In the genomic region with DNA sequence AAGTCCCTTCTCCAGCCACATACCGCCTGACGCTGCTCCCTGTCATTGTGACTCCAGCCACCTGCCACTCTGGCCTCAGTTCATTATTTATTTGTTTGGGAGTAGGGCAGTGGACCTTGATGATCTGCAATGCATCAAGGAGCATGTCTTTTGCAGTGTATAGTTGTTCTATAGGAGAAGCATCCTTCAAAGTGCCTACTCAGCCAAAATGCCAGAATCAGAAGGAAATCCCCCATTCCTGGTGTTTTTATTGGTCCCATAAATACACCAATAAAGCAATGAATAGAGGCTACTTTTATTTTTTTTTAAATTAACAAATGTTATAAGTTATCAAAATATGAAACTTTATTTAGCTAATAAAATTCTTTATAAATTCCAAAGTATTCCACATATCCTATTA, we compare ENCODE assay signal across 29 cellular contexts.
"Had no signal": no experiment of that assay in that cellular context is flagged by ENCODE, and none has a peak within 500 bp of the region (broad histone marks: within the 10 kb centered on the region; RNA-seq: fewer than 3 reads in every experiment).

No MANE protein-coding gene starts in this region.

- H3K27ac ChIP-seq: stomach, suprapubic skin, testis, thoracic aorta, thyroid gland, tibial artery, tibial nerve, transverse colon, upper lobe of left lung, upper lobe of right lung, uterus, vagina had no signal

- H3K27ac Mint-ChIP-seq: stimulated activated effector memory CD8-positive, alpha-beta T cell treated with anti-CD3 and anti-CD28 coated beads, Interleukin-12 subunit alpha, Interleukin-12 subunit beta, amount 100 ng/mL, for 72 hours; stimulated activated memory B cell treated with anti-CD40 and anti-IgM and Interleukin-4, amounts not matched to agents 10 μg/mL and 1 μg/mL and 100 μg/mL, for 72 hours; stimulated activated naive B cell treated with anti-CD40 and anti-IgM and Interleukin-4, amounts not matched to agents 10 μg/mL and 1 μg/mL and 100 μg/mL, for 72 hours; stimulated activated naive CD8-positive, alpha-beta T cell treated with anti-CD3 and anti-CD28 coated beads, Interleukin-15, amount 100 ng/mL, for 72 hours; stimulated activated naive CD8-positive, alpha-beta T cell treated with anti-CD3 and anti-CD28 coated beads, Interleukin-15, Interleukin-2, amounts not matched to agents 100 ng/mL and 50 ng/mL, for 24 hours; type B pancreatic cell had no signal

- H3K4me1 Mint-ChIP-seq: stimulated activated effector memory CD8-positive, alpha-beta T cell treated with anti-CD3 and anti-CD28 coated beads, Interleukin-12 subunit alpha, Interleukin-12 subunit beta, amount 100 ng/mL, for 72 hours; stimulated activated memory B cell treated with anti-CD40 and anti-IgM and Interleukin-4, amounts not matched to agents 10 μg/mL and 1 μg/mL and 100 μg/mL, for 72 hours; stimulated activated naive CD8-positive, alpha-beta T cell treated with anti-CD3 and anti-CD28 coated beads, Interleukin-15, amount 100 ng/mL, for 72 hours had no signal

- H3K4me3 ChIP-seq: stomach, suprapubic skin, testis, thoracic aorta, thyroid gland, tibial artery, tibial nerve, transverse colon, upper lobe of left lung, upper lobe of right lung, uterus, vagina had no signal

- H3K27me3 Mint-ChIP-seq: stimulated activated memory B cell treated with anti-CD40 and anti-IgM and Interleukin-4, amounts not matched to agents 10 μg/mL and 1 μg/mL and 100 μg/mL, for 72 hours; type B pancreatic cell had no signal

- H3K4me3 Mint-ChIP-seq: stimulated activated effector memory CD8-positive, alpha-beta T cell treated with anti-CD3 and anti-CD28 coated beads, Interleukin-12 subunit alpha, Interleukin-12 subunit beta, amount 100 ng/mL, for 72 hours; stimulated activated memory B cell treated with anti-CD40 and anti-IgM and Interleukin-4, amounts not matched to agents 10 μg/mL and 1 μg/mL and 100 μg/mL, for 72 hours; stimulated activated naive B cell treated with anti-CD40 and anti-IgM and Interleukin-4, amounts not matched to agents 10 μg/mL and 1 μg/mL and 100 μg/mL, for 72 hours; stimulated activated naive CD8-positive, alpha-beta T cell treated with anti-CD3 and anti-CD28 coated beads, Interleukin-15, amount 100 ng/mL, for 72 hours; stimulated activated naive CD8-positive, alpha-beta T cell treated with anti-CD3 and anti-CD28 coated beads, Interleukin-15, Interleukin-2, amounts not matched to agents 100 ng/mL and 50 ng/mL, for 24 hours; type B pancreatic cell had no signal

- FAIRE-seq: urothelium cell line had no signal

- ATAC-seq: stimulated activated memory B cell treated with anti-CD40 and anti-IgM and Interleukin-4, amounts not matched to agents 10 μg/mL and 1 μg/mL and 100 μg/mL, for 72 hours; stimulated activated naive B cell treated with anti-CD40 and anti-IgM and Interleukin-4, amounts not matched to agents 10 μg/mL and 1 μg/mL and 100 μg/mL, for 72 hours; stimulated activated naive CD8-positive, alpha-beta T cell treated with anti-CD3 and anti-CD28 coated beads, Interleukin-15, amount 100 ng/mL, for 72 hours; stimulated activated naive CD8-positive, alpha-beta T cell treated with anti-CD3 and anti-CD28 coated beads, Interleukin-15, Interleukin-2, amounts not matched to agents 100 U/mL and 50 U/mL, for 24 hours; upper lobe of right lung had no signal

- H3K9me3 Mint-ChIP-seq: stimulated activated effector memory CD8-positive, alpha-beta T cell treated with anti-CD3 and anti-CD28 coated beads, Interleukin-12 subunit alpha, Interleukin-12 subunit beta, amount 100 ng/mL, for 72 hours; stimulated activated naive CD8-positive, alpha-beta T cell treated with anti-CD3 and anti-CD28 coated beads, Interleukin-15, amount 100 ng/mL, for 72 hours had no signal

- H3K9me3 ChIP-seq: suprapubic skin, testis, thoracic aorta, thyroid gland, transverse colon, upper lobe of left lung, upper lobe of right lung, uterus, vagina had no signal

- H3K36me3 ChIP-seq: stomach, suprapubic skin, thoracic aorta, thyroid gland, tibial artery, tibial nerve, transverse colon, upper lobe of left lung, upper lobe of right lung, uterus, vagina had no signal

- DNase-seq: stimulated activated CD4-positive, alpha-beta T cell treated with anti-CD3 and anti-CD28 coated beads, Interleukin-2, amount 100 ng/mL, for 48 hours; stimulated activated CD4-positive, alpha-beta T cell treated with anti-CD3 and anti-CD28 coated beads, Interleukin-4, amount 100 ng/mL, for 1 hour; stimulated activated CD4-positive, alpha-beta T cell treated with anti-CD3 and anti-CD28 coated beads, Interleukin-4, amount 100 ng/mL, for 24 hours; stimulated activated CD4-positive, alpha-beta T cell treated with anti-CD3 and anti-CD28 coated beads, Interleukin-4, amount 100 ng/mL, for 4 hours; stimulated activated CD8-positive, alpha-beta memory T cell treated with anti-CD3 and anti-CD28 coated beads, Interleukin-4, amount 100 ng/mL, for 48 hours; stimulated activated naive B cell treated with anti-CD40 and anti-IgM and Interleukin-4, amounts not matched to agents 10 μg/mL and 1 μg/mL and 100 μg/mL, for 72 hours; stimulated activated naive CD4-positive, alpha-beta T cell; stimulated activated naive CD4-positive, alpha-beta T cell treated with Interleukin-2 at 50 U/mL for 16 hours; stimulated activated naive CD8-positive, alpha-beta T cell treated with anti-CD3 and anti-CD28 coated beads, Interleukin-15, amount 100 ng/mL, for 72 hours; stimulated activated naive CD8-positive, alpha-beta T cell treated with anti-CD3 and anti-CD28 coated beads, Interleukin-15, Interleukin-2, amounts not matched to agents 100 U/mL and 50 U/mL, for 24 hours; stomach; substantia nigra; testis; thyroid gland; tibial artery; transverse colon; trophoblast cell; upper lobe of left lung; upper lobe of right lung; uterus had no signal

- H3K4me1 ChIP-seq: stomach, suprapubic skin, testis, tibial artery, tibial nerve, transverse colon, upper lobe of left lung, upper lobe of right lung, uterus, vagina had no signal

- H3K27me3 ChIP-seq: stomach, suprapubic skin, testis, thyroid gland, tibial artery, tibial nerve, transverse colon, upper lobe of left lung, upper lobe of right lung, uterus, vagina had no signal

- H3K36me3 Mint-ChIP-seq: stimulated activated effector memory CD8-positive, alpha-beta T cell treated with anti-CD3 and anti-CD28 coated beads, Interleukin-12 subunit alpha, Interleukin-12 subunit beta, amount 100 ng/mL, for 72 hours; stimulated activated memory B cell treated with anti-CD40 and anti-IgM and Interleukin-4, amounts not matched to agents 10 μg/mL and 1 μg/mL and 100 μg/mL, for 72 hours; stimulated activated naive B cell treated with anti-CD40 and anti-IgM and Interleukin-4, amounts not matched to agents 10 μg/mL and 1 μg/mL and 100 μg/mL, for 72 hours; type B pancreatic cell had no signal
